Comparison of ENCODE assay signal across 2 cellular contexts in genomic region chr6:33744895-33745546, GRCh38.
TF ChIP-seq lines count a peak whose summit lies in the region.

No MANE protein-coding gene starts in this region.

TF ChIP-seq in HEK293, 187 proteins besides CTCF, POLR2A, EP300 and RAD21 (continues in another document):
- TF ChIP-seq OSR2 (tag by site-specific recombination; IDR thresholded peaks at IDR 0.05) (peak; percentile 82), ZNF585B (tag by site-specific recombination; IDR thresholded peaks at IDR 0.05) (no peak), ZNF366 (tag by site-specific recombination; conservative IDR thresholded peaks at IDR 0.05) (peak; percentile 30; the same call in 1 of the 2 replicates), ZIC2 (tag by site-specific recombination; IDR thresholded peaks at IDR 0.05) (peak; percentile 98), IKZF3 (tag by site-specific recombination; IDR thresholded peaks at IDR 0.05) (peak; percentile 89), FEZF1 (tag by site-specific recombination; IDR thresholded peaks at IDR 0.05) (peak; percentile 99), WT1 (tag by site-specific recombination; IDR thresholded peaks at IDR 0.05) (peak; percentile 85), ZEB2 (tag by site-specific recombination; IDR thresholded peaks at IDR 0.05) (no peak), ZNF214 (tag by site-specific recombination; IDR thresholded peaks at IDR 0.05; ENCODE audit: borderline replicate concordance) (no peak), ZNF423 (tag by site-specific recombination; IDR thresholded peaks at IDR 0.05) (peak; percentile 92), GLIS2 (tag by site-specific recombination; IDR thresholded peaks at IDR 0.05) (peak; percentile 82), ZNF10 (tag by site-specific recombination; IDR thresholded peaks at IDR 0.05) (peak; percentile 64; the same call in 1 of the 2 replicates), ZNF580 (tag by site-specific recombination; IDR thresholded peaks at IDR 0.05) (peak; percentile 24; the same call in 1 of the 2 replicates), KLF1 (tag by site-specific recombination; IDR thresholded peaks at IDR 0.05) (peak; percentile 54), SP2 (tag by site-specific recombination; IDR thresholded peaks at IDR 0.05) (no peak), ZNF48 (tag by site-specific recombination; IDR thresholded peaks at IDR 0.05) (no peak), SCRT2 (tag by site-specific recombination; IDR thresholded peaks at IDR 0.05) (peak; percentile 92), ZSCAN30 (tag by site-specific recombination; IDR thresholded peaks at IDR 0.05) (peak; percentile 92), ZBTB11 (tag by site-specific recombination; conservative IDR thresholded peaks at IDR 0.05; ENCODE audit: low read depth) (peak; percentile 85), GLIS1 (tag by site-specific recombination; IDR thresholded peaks at IDR 0.05) (peak; percentile 82), ZBTB26 (tag by site-specific recombination; optimal IDR thresholded peaks at IDR 0.05) (peak; percentile 62), PATZ1 (tag by site-specific recombination; IDR thresholded peaks at IDR 0.05) (peak; percentile 74), SP7 (tag by site-specific recombination; IDR thresholded peaks at IDR 0.05) (peak; percentile 87), ZNF140 (tag by site-specific recombination; IDR thresholded peaks at IDR 0.05) (no peak)

TF ChIP-seq in GM12891, 5 proteins besides CTCF, POLR2A, EP300 and RAD21:
- TF ChIP-seq PAX5 (IDR thresholded peaks at IDR 0.05; ENCODE audit: insufficient read depth, low read length, severe bottlenecking) (no peak), TAF1 (IDR thresholded peaks at IDR 0.05; ENCODE audit: low read depth, low read length) (no peak), SPI1 (IDR thresholded peaks at IDR 0.05; ENCODE audit: low read depth, low read length) (no peak), POU2F2 (IDR thresholded peaks at IDR 0.05; ENCODE audit: low read depth, low read length) (no peak), POLR2AphosphoS5 (IDR thresholded peaks at IDR 0.05; ENCODE audit: low read depth, low read length) (no peak)
